In genomic region chr5:171409164-171410136, GRCh38 we compare ENCODE assay signal across 2 cellular contexts.
TF ChIP-seq lines count a peak whose summit lies in the region.

No MANE protein-coding gene starts in this region.

TF ChIP-seq in SK-N-SH, 30 proteins besides CTCF, POLR2A, EP300 and RAD21:
- TF ChIP-seq NRF1 (IDR thresholded peaks at IDR 0.05; ENCODE audit: low read depth, low read length) (no peak), TEAD4 (IDR thresholded peaks at IDR 0.05; ENCODE audit: borderline replicate concordance, insufficient read depth) (no peak), REST (IDR thresholded peaks at IDR 0.05; ENCODE audit: low read depth, low read length) (no peak), MXI1 (IDR thresholded peaks at IDR 0.05; ENCODE audit: low read depth, low read length) (no peak), USF1 (IDR thresholded peaks at IDR 0.05; ENCODE audit: borderline replicate concordance, low read depth) (no peak), GABPA (IDR thresholded peaks at IDR 0.05; ENCODE audit: low read depth) (no peak)
- TF ChIP-seq, protein P1, sequence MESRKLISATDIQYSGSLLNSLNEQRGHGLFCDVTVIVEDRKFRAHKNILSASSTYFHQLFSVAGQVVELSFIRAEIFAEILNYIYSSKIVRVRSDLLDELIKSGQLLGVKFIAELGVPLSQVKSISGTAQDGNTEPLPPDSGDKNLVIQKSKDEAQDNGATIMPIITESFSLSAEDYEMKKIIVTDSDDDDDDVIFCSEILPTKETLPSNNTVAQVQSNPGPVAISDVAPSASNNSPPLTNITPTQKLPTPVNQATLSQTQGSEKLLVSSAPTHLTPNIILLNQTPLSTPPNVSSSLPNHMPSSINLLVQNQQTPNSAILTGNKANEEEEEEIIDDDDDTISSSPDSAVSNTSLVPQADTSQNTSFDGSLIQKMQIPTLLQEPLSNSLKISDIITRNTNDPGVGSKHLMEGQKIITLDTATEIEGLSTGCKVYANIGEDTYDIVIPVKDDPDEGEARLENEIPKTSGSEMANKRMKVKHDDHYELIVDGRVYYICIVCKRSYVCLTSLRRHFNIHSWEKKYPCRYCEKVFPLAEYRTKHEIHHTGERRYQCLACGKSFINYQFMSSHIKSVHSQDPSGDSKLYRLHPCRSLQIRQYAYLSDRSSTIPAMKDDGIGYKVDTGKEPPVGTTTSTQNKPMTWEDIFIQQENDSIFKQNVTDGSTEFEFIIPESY (IDR thresholded peaks at IDR 0.05; ENCODE audit: borderline replicate concordance, low read depth) = peak; percentile 24; the same call in 1 of the 2 replicates

TF ChIP-seq in SK-N-SH treated with all-trans-retinoic acid at 6 μM for 48 hours, 23 proteins besides CTCF, POLR2A, EP300 and RAD21:
- no peak for TF ChIP-seq RARB (CRISPR knock-in tag; IDR thresholded peaks at IDR 0.05)
- TF ChIP-seq ZFP30 (CRISPR knock-in tag; IDR thresholded peaks at IDR 0.05) = no peak
- TF ChIP-seq GLIS3 (CRISPR knock-in tag; IDR thresholded peaks at IDR 0.05) = no peak
- TF ChIP-seq PPARA (CRISPR knock-in tag; IDR thresholded peaks at IDR 0.05; ENCODE audit: borderline replicate concordance) = no peak
- no peak for TF ChIP-seq ZNF8 (CRISPR knock-in tag; IDR thresholded peaks at IDR 0.05)
- TF ChIP-seq, protein P2, sequence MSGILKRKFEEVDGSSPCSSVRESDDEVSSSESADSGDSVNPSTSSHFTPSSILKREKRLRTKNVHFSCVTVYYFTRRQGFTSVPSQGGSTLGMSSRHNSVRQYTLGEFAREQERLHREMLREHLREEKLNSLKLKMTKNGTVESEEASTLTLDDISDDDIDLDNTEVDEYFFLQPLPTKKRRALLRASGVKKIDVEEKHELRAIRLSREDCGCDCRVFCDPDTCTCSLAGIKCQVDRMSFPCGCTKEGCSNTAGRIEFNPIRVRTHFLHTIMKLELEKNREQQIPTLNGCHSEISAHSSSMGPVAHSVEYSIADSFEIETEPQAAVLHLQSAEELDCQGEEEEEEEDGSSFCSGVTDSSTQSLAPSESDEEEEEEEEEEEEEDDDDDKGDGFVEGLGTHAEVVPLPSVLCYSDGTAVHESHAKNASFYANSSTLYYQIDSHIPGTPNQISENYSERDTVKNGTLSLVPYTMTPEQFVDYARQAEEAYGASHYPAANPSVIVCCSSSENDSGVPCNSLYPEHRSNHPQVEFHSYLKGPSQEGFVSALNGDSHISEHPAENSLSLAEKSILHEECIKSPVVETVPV (CRISPR knock-in tag; IDR thresholded peaks at IDR 0.05) = no peak
- no peak for TF ChIP-seq ZC3H10 (CRISPR knock-in tag; IDR thresholded peaks at IDR 0.05)
- no peak for TF ChIP-seq BACH2 (CRISPR knock-in tag; IDR thresholded peaks at IDR 0.05; ENCODE audit: borderline replicate concordance)
- no peak for TF ChIP-seq ZNF70 (CRISPR knock-in tag; IDR thresholded peaks at IDR 0.05)
- no peak for TF ChIP-seq ARNTL (CRISPR knock-in tag; IDR thresholded peaks at IDR 0.05; ENCODE audit: borderline replicate concordance, low read depth)
- TF ChIP-seq PATZ1 (CRISPR knock-in tag; IDR thresholded peaks at IDR 0.05; ENCODE audit: borderline replicate concordance) = no peak
- TF ChIP-seq ZFP3 (CRISPR knock-in tag; IDR thresholded peaks at IDR 0.05) = no peak
- no peak for TF ChIP-seq TCF4 (CRISPR knock-in tag; IDR thresholded peaks at IDR 0.05; ENCODE audit: borderline replicate concordance)
